ENCODE assay signal across 10 cellular contexts in the genomic region with DNA sequence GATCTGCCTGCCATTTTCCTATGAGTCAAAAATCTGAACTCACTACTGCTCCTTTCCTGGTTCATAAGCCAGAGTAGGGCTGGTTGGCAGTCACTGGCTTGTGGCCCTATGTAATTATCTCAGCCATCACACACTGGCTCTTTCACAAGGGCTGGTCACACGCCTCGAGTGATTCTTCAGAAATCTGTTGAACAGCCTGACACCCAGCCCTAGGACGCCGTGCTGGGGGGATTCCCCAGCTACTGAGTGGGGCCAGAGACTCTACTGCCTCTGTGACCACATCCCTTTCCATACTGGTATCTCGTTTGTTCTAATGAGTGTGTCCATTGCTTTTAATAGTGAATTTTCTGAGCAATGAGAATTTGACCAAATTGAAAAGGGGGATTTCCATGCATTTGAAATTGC. TPM values are rescaled to one million over a fixed set of nuclear protein-coding genes. Genes with fewer than 3 reads are reported as not detected.
DNase-seq lines count a peak whose midpoint lies in the region; ATAC-seq and TF ChIP-seq lines count a peak whose summit lies in the region.
"Had no signal": no experiment of that assay in that cellular context is flagged by ENCODE, and none has a peak within 500 bp of the region (broad histone marks: within the 10 kb centered on the region; RNA-seq: fewer than 3 reads in every experiment).

No MANE protein-coding gene starts in this region.

- DNase-seq in CD4-positive, alpha-beta T cell: no peak
- DNase-seq in OCI-M2 (lab: John Stamatoyannopoulos, UW; ENCODE audit: unreplicated experiment): no peak
- DNase-seq in mesothelial cell of epicardium (ENCODE audit: low spot score in 2 of 2, unreplicated experiment in 2 of 2): no peak
- DNase-seq in KBM-7: no peak
- DNase-seq in HuH-7.5 (ENCODE audit: low spot score): no peak
- DNase-seq: heart left ventricle, NCI-H1436 had no signal

- POLR2A ChIA-PET in CD4-positive, alpha-beta T cell (lab: Charles Lee): no interaction called here

- ATAC-seq in CD4-positive, alpha-beta T cell (ENCODE audit: poor library complexity): peak; percentile 39
- ATAC-seq in GM19043 (IDR thresholded peaks at IDR 0.05; ENCODE audit: low read depth, unreplicated experiment): peak; percentile 99
- peak; percentile 89 for ATAC-seq in HG03025 (IDR thresholded peaks at IDR 0.05; ENCODE audit: low FRiP score, unreplicated experiment)
- ATAC-seq in activated T-helper 17 cell treated with anti-CD3 and anti-CD28 coated beads, Interleukin-2, amount 50 U/mL, for 72 hours (replicated peaks): peak; percentile 99

- H3K9me3 Mint-ChIP-seq in CD4-positive, alpha-beta T cell: no peaks in the 10 kb centered on the region
- H3K9me3 Mint-ChIP-seq in activated T-helper 17 cell treated with anti-CD3 and anti-CD28 coated beads, Interleukin-2, amount 50 U/mL, for 72 hours: no peaks in the 10 kb centered on the region
- no peaks in the 10 kb centered on the region for H3K9me3 Mint-ChIP-seq in mesothelial cell of epicardium

- in situ Hi-C loops in KBM-7 (cut with MboI; ENCODE audit: low pct_unique_long_range_greater_than_20kb, low sequenced_read_pairs): no loop called here

- no peak overlapping the region for H3K4me3 Mint-ChIP-seq in CD4-positive, alpha-beta T cell
- H3K4me3 Mint-ChIP-seq in activated T-helper 17 cell treated with anti-CD3 and anti-CD28 coated beads, Interleukin-2, amount 50 U/mL, for 72 hours: peak overlapping the region; percentile 25
- no peak overlapping the region for H3K4me3 Mint-ChIP-seq in mesothelial cell of epicardium

- peaks cover 18% of the 10 kb centered on the region for H3K4me1 Mint-ChIP-seq in CD4-positive, alpha-beta T cell (ENCODE audit: low read depth)
- H3K4me1 Mint-ChIP-seq in activated T-helper 17 cell treated with anti-CD3 and anti-CD28 coated beads, Interleukin-2, amount 50 U/mL, for 72 hours: peaks cover 17% of the 10 kb centered on the region
- peaks cover 9% of the 10 kb centered on the region for H3K4me1 Mint-ChIP-seq in mesothelial cell of epicardium

- no peaks in the 10 kb centered on the region for H3K27me3 ChIP-seq in CD4-positive, alpha-beta T cell (ENCODE audit: control insufficient read depth, insufficient read depth, low read length)
- H3K27me3 ChIP-seq: heart left ventricle had no signal

- no peaks in the 10 kb centered on the region for H3K27me3 Mint-ChIP-seq in CD4-positive, alpha-beta T cell
- H3K27me3 Mint-ChIP-seq in activated T-helper 17 cell treated with anti-CD3 and anti-CD28 coated beads, Interleukin-2, amount 50 U/mL, for 72 hours: no peaks in the 10 kb centered on the region
- no peaks in the 10 kb centered on the region for H3K27me3 Mint-ChIP-seq in mesothelial cell of epicardium (ENCODE audit: low read depth)

- no peak for TF ChIP-seq CTCF in CD4-positive, alpha-beta T cell (IDR thresholded peaks at IDR 0.05)
- no peak for TF ChIP-seq CTCF in mesothelial cell of epicardium (IDR thresholded peaks at IDR 0.05; ENCODE audit: unreplicated experiment)

- H3K27ac ChIP-seq in CD4-positive, alpha-beta T cell (ENCODE audit: low read depth, low read length): no peak overlapping the region

- H3K27ac Mint-ChIP-seq in CD4-positive, alpha-beta T cell: peak overlapping the region; percentile 22
- peak overlapping the region; percentile 70 for H3K27ac Mint-ChIP-seq in activated T-helper 17 cell treated with anti-CD3 and anti-CD28 coated beads, Interleukin-2, amount 50 U/mL, for 72 hours
- H3K27ac Mint-ChIP-seq in mesothelial cell of epicardium: no peak overlapping the region

- intact Hi-C loops in CD4-positive, alpha-beta T cell (cut with DNase I, micrococcal nuclease): no loop called here

- peaks cover 99% of the 10 kb centered on the region for H3K36me3 Mint-ChIP-seq in CD4-positive, alpha-beta T cell (ENCODE audit: low read depth)
- H3K36me3 Mint-ChIP-seq in activated T-helper 17 cell treated with anti-CD3 and anti-CD28 coated beads, Interleukin-2, amount 50 U/mL, for 72 hours (ENCODE audit: low read depth): peaks cover 100% of the 10 kb centered on the region
- H3K36me3 Mint-ChIP-seq in mesothelial cell of epicardium: peaks cover 49% of the 10 kb centered on the region

- CTCF ChIA-PET in CD4-positive, alpha-beta T cell (lab: Charles Lee): no interaction called here

- no peaks in the 10 kb centered on the region for H3K9me3 ChIP-seq in CD4-positive, alpha-beta T cell (ENCODE audit: control insufficient read depth, low read length)
- H3K9me3 ChIP-seq: heart left ventricle had no signal

RNA-seq across cellular contexts. Expression of gene RBM44, which starts 45.8 kb away (rescaled TPM):
- total RNA-seq in CD4-positive, alpha-beta T cell: 1 to 10 TPM; 2.8 to 2.9 TPM
- 1 to 10 TPM; 2.1 to 3.9 TPM for total RNA-seq in activated T-helper 17 cell treated with anti-CD3 and anti-CD28 coated beads, Interleukin-2, amount 50 U/mL, for 72 hours
- total RNA-seq in mesothelial cell of epicardium: 0.60 to 0.72 TPM (median 0.69 TPM) in 3 replicates

Comparison
In these comparisons a context has a peak if more than half of its experiments do, and no peak if none do; other contexts are left out.
1. ATAC-seq: peak in every context shown above with its lines; median percentile 99 in GM19043; 99 in activated T-helper 17 cell treated with anti-CD3 and anti-CD28 coated beads, Interleukin-2, amount 50 U/mL, for 72 hours; 89 in HG03025; 39 in CD4-positive, alpha-beta T cell.